In the genomic region with DNA sequence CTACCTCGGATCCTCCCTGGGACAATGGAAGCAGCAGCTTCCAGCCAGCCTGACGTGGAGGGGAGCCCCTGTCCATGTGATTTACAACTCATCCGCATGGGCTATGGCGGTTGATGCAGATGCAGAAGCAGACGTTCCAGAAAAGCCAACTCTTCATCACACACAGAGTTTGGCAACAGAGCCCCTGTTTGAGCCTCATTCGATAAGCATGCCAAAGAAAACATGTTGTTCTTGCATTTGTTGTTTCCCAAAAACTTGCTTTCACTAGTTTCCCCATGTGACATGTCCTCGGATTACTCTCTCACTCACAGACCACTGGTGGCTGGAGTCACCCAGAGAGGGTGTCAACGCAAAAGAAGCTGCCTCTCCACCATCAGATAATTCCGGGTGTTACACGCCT, we compare ENCODE assay signal across 1 cellular context.
TF ChIP-seq lines count a peak whose summit lies in the region.

No MANE protein-coding gene starts in this region.

TF ChIP-seq in WTC11, 78 proteins besides CTCF, POLR2A, EP300 and RAD21 (continued from another document):
- TF ChIP-seq, protein P1, sequence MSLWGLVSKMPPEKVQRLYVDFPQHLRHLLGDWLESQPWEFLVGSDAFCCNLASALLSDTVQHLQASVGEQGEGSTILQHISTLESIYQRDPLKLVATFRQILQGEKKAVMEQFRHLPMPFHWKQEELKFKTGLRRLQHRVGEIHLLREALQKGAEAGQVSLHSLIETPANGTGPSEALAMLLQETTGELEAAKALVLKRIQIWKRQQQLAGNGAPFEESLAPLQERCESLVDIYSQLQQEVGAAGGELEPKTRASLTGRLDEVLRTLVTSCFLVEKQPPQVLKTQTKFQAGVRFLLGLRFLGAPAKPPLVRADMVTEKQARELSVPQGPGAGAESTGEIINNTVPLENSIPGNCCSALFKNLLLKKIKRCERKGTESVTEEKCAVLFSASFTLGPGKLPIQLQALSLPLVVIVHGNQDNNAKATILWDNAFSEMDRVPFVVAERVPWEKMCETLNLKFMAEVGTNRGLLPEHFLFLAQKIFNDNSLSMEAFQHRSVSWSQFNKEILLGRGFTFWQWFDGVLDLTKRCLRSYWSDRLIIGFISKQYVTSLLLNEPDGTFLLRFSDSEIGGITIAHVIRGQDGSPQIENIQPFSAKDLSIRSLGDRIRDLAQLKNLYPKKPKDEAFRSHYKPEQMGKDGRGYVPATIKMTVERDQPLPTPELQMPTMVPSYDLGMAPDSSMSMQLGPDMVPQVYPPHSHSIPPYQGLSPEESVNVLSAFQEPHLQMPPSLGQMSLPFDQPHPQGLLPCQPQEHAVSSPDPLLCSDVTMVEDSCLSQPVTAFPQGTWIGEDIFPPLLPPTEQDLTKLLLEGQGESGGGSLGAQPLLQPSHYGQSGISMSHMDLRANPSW (CRISPR knock-in tag; conservative IDR thresholded peaks at IDR 0.05; ENCODE audit: low read depth): no peak
